Comparison of ENCODE assay signal across 3 cellular contexts in genomic region chr16:88932929-88933328, GRCh38.
TF ChIP-seq lines count a peak whose summit lies in the region.

No MANE protein-coding gene starts in this region.

TF ChIP-seq in SK-N-SH treated with all-trans-retinoic acid at 6 μM for 48 hours, 23 proteins besides CTCF, POLR2A, EP300 and RAD21 (continues in another document):
- no peak for TF ChIP-seq ZC3H10 (CRISPR knock-in tag; IDR thresholded peaks at IDR 0.05)
- TF ChIP-seq TSHZ2 (CRISPR knock-in tag; IDR thresholded peaks at IDR 0.05) = no peak
- no peak for TF ChIP-seq CSRNP3 (CRISPR knock-in tag; IDR thresholded peaks at IDR 0.05)
- no peak for TF ChIP-seq TOX (CRISPR knock-in tag; IDR thresholded peaks at IDR 0.05; ENCODE audit: borderline replicate concordance)
- TF ChIP-seq ZFP30 (CRISPR knock-in tag; IDR thresholded peaks at IDR 0.05) = no peak
- no peak for TF ChIP-seq ISL1 (CRISPR knock-in tag; IDR thresholded peaks at IDR 0.05)
- TF ChIP-seq ZNF8 (CRISPR knock-in tag; IDR thresholded peaks at IDR 0.05) = no peak
- no peak for TF ChIP-seq BACH2 (CRISPR knock-in tag; IDR thresholded peaks at IDR 0.05; ENCODE audit: borderline replicate concordance)
- TF ChIP-seq, protein P1, sequence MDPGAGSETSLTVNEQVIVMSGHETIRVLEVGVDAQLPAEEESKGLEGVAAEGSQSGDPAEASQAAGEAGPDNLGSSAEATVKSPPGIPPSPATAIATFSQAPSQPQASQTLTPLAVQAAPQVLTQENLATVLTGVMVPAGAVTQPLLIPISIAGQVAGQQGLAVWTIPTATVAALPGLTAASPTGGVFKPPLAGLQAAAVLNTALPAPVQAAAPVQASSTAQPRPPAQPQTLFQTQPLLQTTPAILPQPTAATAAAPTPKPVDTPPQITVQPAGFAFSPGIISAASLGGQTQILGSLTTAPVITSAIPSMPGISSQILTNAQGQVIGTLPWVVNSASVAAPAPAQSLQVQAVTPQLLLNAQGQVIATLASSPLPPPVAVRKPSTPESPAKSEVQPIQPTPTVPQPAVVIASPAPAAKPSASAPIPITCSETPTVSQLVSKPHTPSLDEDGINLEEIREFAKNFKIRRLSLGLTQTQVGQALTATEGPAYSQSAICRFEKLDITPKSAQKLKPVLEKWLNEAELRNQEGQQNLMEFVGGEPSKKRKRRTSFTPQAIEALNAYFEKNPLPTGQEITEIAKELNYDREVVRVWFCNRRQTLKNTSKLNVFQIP (CRISPR knock-in tag; IDR thresholded peaks at IDR 0.05; ENCODE audit: borderline replicate concordance, low read depth) = no peak
- TF ChIP-seq GLIS3 (CRISPR knock-in tag; IDR thresholded peaks at IDR 0.05) = no peak
- TF ChIP-seq SNAI2 (CRISPR knock-in tag; IDR thresholded peaks at IDR 0.05) = no peak
- TF ChIP-seq PPARA (CRISPR knock-in tag; IDR thresholded peaks at IDR 0.05; ENCODE audit: borderline replicate concordance) = no peak
- no peak for TF ChIP-seq ARNTL (CRISPR knock-in tag; IDR thresholded peaks at IDR 0.05; ENCODE audit: borderline replicate concordance, low read depth)
- TF ChIP-seq CSDC2 (CRISPR knock-in tag; IDR thresholded peaks at IDR 0.05) = no peak
- TF ChIP-seq ESRRG (CRISPR knock-in tag; IDR thresholded peaks at IDR 0.05) = no peak
- TF ChIP-seq ZFP3 (CRISPR knock-in tag; IDR thresholded peaks at IDR 0.05) = no peak

TF ChIP-seq in SK-N-SH, 30 proteins besides CTCF, POLR2A, EP300 and RAD21:
- no peak for TF ChIP-seq RXRA (IDR thresholded peaks at IDR 0.05; ENCODE audit: borderline replicate concordance, low read depth)
- no peak for TF ChIP-seq FOSL2 (IDR thresholded peaks at IDR 0.05; ENCODE audit: borderline replicate concordance, low read depth)
- TF ChIP-seq, protein P2, sequence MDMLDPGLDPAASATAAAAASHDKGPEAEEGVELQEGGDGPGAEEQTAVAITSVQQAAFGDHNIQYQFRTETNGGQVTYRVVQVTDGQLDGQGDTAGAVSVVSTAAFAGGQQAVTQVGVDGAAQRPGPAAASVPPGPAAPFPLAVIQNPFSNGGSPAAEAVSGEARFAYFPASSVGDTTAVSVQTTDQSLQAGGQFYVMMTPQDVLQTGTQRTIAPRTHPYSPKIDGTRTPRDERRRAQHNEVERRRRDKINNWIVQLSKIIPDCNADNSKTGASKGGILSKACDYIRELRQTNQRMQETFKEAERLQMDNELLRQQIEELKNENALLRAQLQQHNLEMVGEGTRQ (IDR thresholded peaks at IDR 0.05; ENCODE audit: borderline replicate concordance, low read depth, low read length) = no peak
- no peak for TF ChIP-seq CHD2 (IDR thresholded peaks at IDR 0.05; ENCODE audit: low read length, partially characterized antibody)
- no peak for TF ChIP-seq ELF1 (IDR thresholded peaks at IDR 0.05)
- no peak for TF ChIP-seq NRF1 (IDR thresholded peaks at IDR 0.05; ENCODE audit: low read depth, low read length)
- TF ChIP-seq SMC3 (IDR thresholded peaks at IDR 0.05; ENCODE audit: low read depth, low read length) = no peak
- TF ChIP-seq FOXJ3 (CRISPR knock-in tag; IDR thresholded peaks at IDR 0.05) = no peak
- no peak for TF ChIP-seq MXI1 (IDR thresholded peaks at IDR 0.05; ENCODE audit: low read depth, low read length)
- TF ChIP-seq MAX (IDR thresholded peaks at IDR 0.05; ENCODE audit: low read depth) = no peak
- TF ChIP-seq PBX3 (IDR thresholded peaks at IDR 0.05) = no peak
- no peak for TF ChIP-seq EZH2phosphoT487 (IDR thresholded peaks at IDR 0.05; ENCODE audit: borderline replicate concordance, low read depth)
- TF ChIP-seq, protein P3, sequence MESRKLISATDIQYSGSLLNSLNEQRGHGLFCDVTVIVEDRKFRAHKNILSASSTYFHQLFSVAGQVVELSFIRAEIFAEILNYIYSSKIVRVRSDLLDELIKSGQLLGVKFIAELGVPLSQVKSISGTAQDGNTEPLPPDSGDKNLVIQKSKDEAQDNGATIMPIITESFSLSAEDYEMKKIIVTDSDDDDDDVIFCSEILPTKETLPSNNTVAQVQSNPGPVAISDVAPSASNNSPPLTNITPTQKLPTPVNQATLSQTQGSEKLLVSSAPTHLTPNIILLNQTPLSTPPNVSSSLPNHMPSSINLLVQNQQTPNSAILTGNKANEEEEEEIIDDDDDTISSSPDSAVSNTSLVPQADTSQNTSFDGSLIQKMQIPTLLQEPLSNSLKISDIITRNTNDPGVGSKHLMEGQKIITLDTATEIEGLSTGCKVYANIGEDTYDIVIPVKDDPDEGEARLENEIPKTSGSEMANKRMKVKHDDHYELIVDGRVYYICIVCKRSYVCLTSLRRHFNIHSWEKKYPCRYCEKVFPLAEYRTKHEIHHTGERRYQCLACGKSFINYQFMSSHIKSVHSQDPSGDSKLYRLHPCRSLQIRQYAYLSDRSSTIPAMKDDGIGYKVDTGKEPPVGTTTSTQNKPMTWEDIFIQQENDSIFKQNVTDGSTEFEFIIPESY (IDR thresholded peaks at IDR 0.05; ENCODE audit: borderline replicate concordance, low read depth) = no peak
- TF ChIP-seq JUND (IDR thresholded peaks at IDR 0.05) = no peak
- TF ChIP-seq RCOR1 (IDR thresholded peaks at IDR 0.05; ENCODE audit: low read length) = no peak
- no peak for TF ChIP-seq TAF1 (IDR thresholded peaks at IDR 0.05; ENCODE audit: borderline replicate concordance, low read depth, low read length)
- TF ChIP-seq REST (IDR thresholded peaks at IDR 0.05; ENCODE audit: low read depth, low read length) = no peak
- no peak for TF ChIP-seq RFX5 (IDR thresholded peaks at IDR 0.05; ENCODE audit: low read length)
- no peak for TF ChIP-seq FOXM1 (IDR thresholded peaks at IDR 0.05; ENCODE audit: low read depth)
- TF ChIP-seq MEF2A (IDR thresholded peaks at IDR 0.05; ENCODE audit: borderline replicate concordance, low read depth) = no peak

TF ChIP-seq in K562, 482 proteins besides CTCF, POLR2A, EP300 and RAD21 (continued from another document):
- TF ChIP-seq GABPA (tag; conservative IDR thresholded peaks at IDR 0.05; ENCODE audit: low read depth) = no peak
- TF ChIP-seq THRAP3 (IDR thresholded peaks at IDR 0.05; ENCODE audit: borderline replicate concordance) = no peak
TF ChIP-seq in K562: peak in this region for 1.
